11 cellular contexts compared by ENCODE assay signal in genomic region chr1:172338295-172338735, GRCh38.
DNase-seq lines count a peak whose midpoint lies in the region; ATAC-seq, FAIRE-seq and TF ChIP-seq lines count a peak whose summit lies in the region.
"Had no signal": no experiment of that assay in that cellular context is flagged by ENCODE, and none has a peak within 500 bp of the region (broad histone marks: within the 10 kb centered on the region; RNA-seq: fewer than 3 reads in every experiment).

No MANE protein-coding gene starts in this region.

- no peak overlapping the region for H3K9ac ChIP-seq in endodermal cell (ENCODE audit: extremely low read depth, low read length, poor library complexity, severe bottlenecking)

- no peak overlapping the region for H3K4me3 ChIP-seq in endodermal cell (ENCODE audit: low read length)
- H3K4me3 ChIP-seq in HAP-1, result no peak overlapping the region

- no peak overlapping the region for H3K27ac ChIP-seq in endodermal cell (ENCODE audit: low read depth, low read length)

- 52 to 84% methylated on average over 2 to 4 of the region's 4 CpGs for WGBS in endodermal cell (ENCODE audit: insufficient coverage in 1 of 2, insufficient read length in 1 of 2), 2 experiments

- H3K9me3 Mint-ChIP-seq in memory B cell, result no peaks in the 10 kb centered on the region
- no peaks in the 10 kb centered on the region for H3K9me3 Mint-ChIP-seq in endodermal cell

- H3K4me1 ChIP-seq in endodermal cell (ENCODE audit: control insufficient read depth, insufficient read depth, low read length) (peaks cover 2% of the 10 kb centered on the region), HAP-1 (peaks cover 12% of the 10 kb centered on the region)

- H3K4me3 Mint-ChIP-seq in memory B cell (peak overlapping the region; percentile 32), endodermal cell (no peak overlapping the region)

- FAIRE-seq in GM18507 (lab: Jason Lieb, UNC), result peak; percentile 56

- peak; percentile 34 for ATAC-seq in GM21447 (IDR thresholded peaks at IDR 0.05; ENCODE audit: unreplicated experiment)
- ATAC-seq in memory B cell (ENCODE audit: low read depth), result peak; percentile 53

- H3K27me3 Mint-ChIP-seq in memory B cell, result no peaks in the 10 kb centered on the region
- H3K27me3 Mint-ChIP-seq in endodermal cell (ENCODE audit: insufficient read depth), result no peaks in the 10 kb centered on the region

- H3K36me3 ChIP-seq in endodermal cell (ENCODE audit: control insufficient read depth, insufficient read depth, low read length), result no peaks in the 10 kb centered on the region
- H3K36me3 ChIP-seq in HAP-1 (replicated peaks), result no peaks in the 10 kb centered on the region

- H3K4me1 Mint-ChIP-seq in memory B cell (peaks cover 36% of the 10 kb centered on the region), endodermal cell (peaks cover 13% of the 10 kb centered on the region)

- H3K27me3 ChIP-seq in endodermal cell (ENCODE audit: control insufficient read depth, insufficient read depth, low read length, poor library complexity, severe bottlenecking) (no peaks in the 10 kb centered on the region), HAP-1 (ENCODE audit: low read depth) (no peaks in the 10 kb centered on the region)

- DNase-seq in GM18507 (ENCODE audit: extremely low spot score, insufficient read length, low read depth) (no peak), NCI-H345 (lab: John Stamatoyannopoulos, UW) (peak; percentile 59), memory B cell (ENCODE audit: low spot score in 2 of 2) (no peak), HuH-7 (ENCODE audit: low spot score) (no peak), amygdala (lab: John Stamatoyannopoulos, UW) (no peak), endodermal cell (no peak), HAP-1 (ENCODE audit: low spot score in 2 of 2) (no peak)
- DNase-seq: activated CD4-positive, CD25-positive, alpha-beta regulatory T cell; caudate nucleus; posterior cingulate gyrus had no signal

- H3K36me3 Mint-ChIP-seq in memory B cell, result peaks cover 4% of the 10 kb centered on the region
- H3K36me3 Mint-ChIP-seq in endodermal cell (ENCODE audit: low read depth), result no peaks in the 10 kb centered on the region

- H3K9me3 ChIP-seq in endodermal cell (ENCODE audit: control insufficient read depth, low read length) (no peaks in the 10 kb centered on the region), HAP-1 (no peaks in the 10 kb centered on the region)

- TF ChIP-seq CTCF in endodermal cell (conservative IDR thresholded peaks at IDR 0.05), result no peak

- H3K27ac Mint-ChIP-seq in memory B cell (peak overlapping the region; percentile 96), endodermal cell (no peak overlapping the region)

- in situ Hi-C loops in HAP-1 (cut with MboI; ENCODE audit: low sequenced_read_pairs), result no loop called here
